Comparison of ENCODE assay signal across 2 cellular contexts in the genomic region with DNA sequence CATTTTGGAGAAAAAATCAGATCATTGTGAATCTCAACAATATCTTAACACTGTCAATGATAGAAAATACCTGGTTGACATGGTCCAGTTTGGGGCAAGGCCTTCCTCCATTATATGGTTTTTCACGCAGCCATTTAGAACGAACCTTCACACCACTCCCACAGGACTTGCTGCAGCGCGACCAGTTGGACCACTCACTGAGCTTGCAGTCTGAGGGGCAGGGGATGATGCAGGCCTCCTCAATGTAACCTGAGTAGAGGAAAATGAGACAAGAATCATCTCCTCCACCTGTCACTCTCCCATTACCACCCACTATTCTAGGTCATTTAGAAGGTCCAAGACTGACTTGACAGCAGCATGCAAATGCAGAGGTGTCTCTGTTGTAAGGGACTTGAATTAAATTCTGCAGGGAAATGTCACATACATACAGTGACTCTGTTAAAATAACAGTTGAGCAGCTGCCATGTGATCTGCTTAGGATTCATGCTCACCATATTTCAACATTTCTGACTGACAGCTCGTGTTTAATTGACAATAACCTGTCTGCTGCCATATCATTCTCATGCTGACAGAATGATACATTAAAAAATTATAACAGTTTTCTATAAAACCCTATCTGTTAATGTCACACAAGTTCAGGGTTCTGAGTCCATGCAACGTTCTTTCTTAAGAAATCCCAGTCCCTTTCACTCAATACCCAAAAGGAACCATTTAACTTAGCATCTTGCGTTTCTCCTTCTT.
A peak's percentile ranks its signal among the peaks of the same experiment; 100 is the strongest.
TF ChIP-seq lines count a peak whose summit lies in the region.

No MANE protein-coding gene starts in this region.

TF ChIP-seq in HEK293T, 16 proteins besides CTCF, POLR2A, EP300 and RAD21:
- no peak for TF ChIP-seq TARDBP (IDR thresholded peaks at IDR 0.05)
- TF ChIP-seq, protein P1, sequence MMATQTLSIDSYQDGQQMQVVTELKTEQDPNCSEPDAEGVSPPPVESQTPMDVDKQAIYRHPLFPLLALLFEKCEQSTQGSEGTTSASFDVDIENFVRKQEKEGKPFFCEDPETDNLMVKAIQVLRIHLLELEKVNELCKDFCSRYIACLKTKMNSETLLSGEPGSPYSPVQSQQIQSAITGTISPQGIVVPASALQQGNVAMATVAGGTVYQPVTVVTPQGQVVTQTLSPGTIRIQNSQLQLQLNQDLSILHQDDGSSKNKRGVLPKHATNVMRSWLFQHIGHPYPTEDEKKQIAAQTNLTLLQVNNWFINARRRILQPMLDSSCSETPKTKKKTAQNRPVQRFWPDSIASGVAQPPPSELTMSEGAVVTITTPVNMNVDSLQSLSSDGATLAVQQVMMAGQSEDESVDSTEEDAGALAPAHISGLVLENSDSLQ (IDR thresholded peaks at IDR 0.05): 0 out of 2 replicates have a peak, but pooled peaks have one; percentile 4

TF ChIP-seq in H1, 55 proteins besides CTCF, POLR2A, EP300 and RAD21:
- TF ChIP-seq POU5F1 (IDR thresholded peaks at IDR 0.05; ENCODE audit: low read depth, low read length) (no peak), CREB1 (IDR thresholded peaks at IDR 0.05) (no peak), JUN (IDR thresholded peaks at IDR 0.05; ENCODE audit: low read depth, low read length) (no peak), CBX8 (IDR thresholded peaks at IDR 0.05; ENCODE audit: borderline replicate concordance, low read depth, low read length) (no peak), BRCA1 (IDR thresholded peaks at IDR 0.05; ENCODE audit: low read depth, low read length) (no peak), CHD2 (IDR thresholded peaks at IDR 0.05; ENCODE audit: low read length) (no peak), SIN3A (conservative IDR thresholded peaks at IDR 0.05 in 1 of 2, IDR thresholded peaks at IDR 0.05 in 1 of 2; ENCODE audit: low read depth in 1 of 2, low read length in 2 of 2) (no peak), RBBP5 (IDR thresholded peaks at IDR 0.05; ENCODE audit: borderline replicate concordance, low read depth, low read length) (no peak), YY1 (IDR thresholded peaks at IDR 0.05; ENCODE audit: low read depth, low read length) (no peak), SP2 (IDR thresholded peaks at IDR 0.05; ENCODE audit: low read length) (no peak), HDAC6 (IDR thresholded peaks at IDR 0.05; ENCODE audit: low read depth, low read length) (no peak), CBX5 (IDR thresholded peaks at IDR 0.05; ENCODE audit: low read depth, low read length) (no peak), HDAC2 (IDR thresholded peaks at IDR 0.05; ENCODE audit: borderline replicate concordance in 1 of 2, low read depth in 2 of 2, low read length in 2 of 2) (no peak), FOSL1 (IDR thresholded peaks at IDR 0.05; ENCODE audit: insufficient read depth, low read depth, low read length) (no peak)
